ENCODE assay signal across 9 cellular contexts in the genomic region with DNA sequence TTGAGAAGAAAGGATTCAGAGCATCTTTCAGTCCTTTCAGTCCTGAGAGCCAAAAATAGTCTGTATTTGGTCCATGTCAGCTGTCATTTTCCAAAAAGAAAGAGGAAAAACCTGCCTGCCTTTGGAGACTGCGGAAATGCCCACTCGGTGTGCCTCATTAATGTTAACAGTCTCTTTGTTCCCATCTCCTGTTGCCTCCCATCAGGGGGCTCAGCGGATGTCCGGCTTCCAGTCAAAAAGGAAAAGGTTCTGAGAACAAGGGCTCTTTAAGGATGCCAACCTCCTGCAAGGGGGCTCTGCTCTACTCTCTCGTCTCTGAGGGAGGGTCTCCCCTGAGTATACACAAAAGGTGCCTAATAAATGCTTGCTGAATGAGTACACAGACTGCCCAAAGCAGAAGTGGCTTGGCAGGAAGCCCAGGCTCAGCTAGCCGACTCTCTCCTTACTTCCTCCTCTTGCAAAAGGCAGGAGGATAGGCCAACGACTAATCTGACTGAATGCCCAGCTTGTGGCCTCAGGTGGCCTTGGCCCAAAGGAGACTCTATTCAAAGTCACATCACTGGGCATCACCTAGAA. TPM values are rescaled to one million over a fixed set of nuclear protein-coding genes. Genes with fewer than 3 reads are reported as not detected.
DNase-seq lines count a peak whose midpoint lies in the region; ATAC-seq lines count a peak whose summit lies in the region.
"Had no signal": no experiment of that assay in that cellular context is flagged by ENCODE, and none has a peak within 500 bp of the region (broad histone marks: within the 10 kb centered on the region; RNA-seq: fewer than 3 reads in every experiment).

No MANE protein-coding gene starts in this region.

- ATAC-seq in HG03439 (IDR thresholded peaks at IDR 0.05; ENCODE audit: unreplicated experiment) (no peak), GM18519 (IDR thresholded peaks at IDR 0.05; ENCODE audit: low FRiP score, unreplicated experiment) (no peak)
- ATAC-seq in activated naive CD8-positive, alpha-beta T cell treated with anti-CD3 and anti-CD28 coated beads, Interleukin-2, amount 50 U/mL, for 24 hours = no peak

- peaks cover 2% of the 10 kb centered on the region for H3K79me2 ChIP-seq in mesendoderm (ENCODE audit: control insufficient read depth, insufficient read depth, low read length)

- H3K9ac ChIP-seq in mesendoderm (ENCODE audit: low read length) = peak overlapping the region; percentile 8

- H3K27ac Mint-ChIP-seq in activated naive CD8-positive, alpha-beta T cell treated with anti-CD3 and anti-CD28 coated beads, Interleukin-2, amount 50 U/mL, for 24 hours = no peak overlapping the region

- peak overlapping the region; percentile 82 for H3K27ac ChIP-seq in mesendoderm (ENCODE audit: low read depth, low read length)

- H3K23ac ChIP-seq in mesendoderm (ENCODE audit: low read length) = no peak overlapping the region

- peaks cover 18% of the 10 kb centered on the region for H3K36me3 Mint-ChIP-seq in activated naive CD8-positive, alpha-beta T cell treated with anti-CD3 and anti-CD28 coated beads, Interleukin-2, amount 50 U/mL, for 24 hours (ENCODE audit: low read depth)

- no peak overlapping the region for H3K4ac ChIP-seq in mesendoderm (ENCODE audit: low read depth, low read length)

- peaks cover 2% of the 10 kb centered on the region for H3K36me3 ChIP-seq in mesendoderm (ENCODE audit: control insufficient read depth, insufficient read depth, low read length)

- no peak overlapping the region for H3K4me3 Mint-ChIP-seq in activated naive CD8-positive, alpha-beta T cell treated with anti-CD3 and anti-CD28 coated beads, Interleukin-2, amount 50 U/mL, for 24 hours
- H3K4me3 Mint-ChIP-seq: central memory CD8-positive, alpha-beta T cell had no signal

- H3K18ac ChIP-seq in mesendoderm (ENCODE audit: low read length) = peak overlapping the region; percentile 33

- no peaks in the 10 kb centered on the region for H3K27me3 Mint-ChIP-seq in activated naive CD8-positive, alpha-beta T cell treated with anti-CD3 and anti-CD28 coated beads, Interleukin-2, amount 50 U/mL, for 24 hours
- H3K27me3 Mint-ChIP-seq: central memory CD8-positive, alpha-beta T cell had no signal

- no peak overlapping the region for H2AK5ac ChIP-seq in mesendoderm (ENCODE audit: low read length)

- no peak overlapping the region for H2BK15ac ChIP-seq in mesendoderm (replicated peaks; ENCODE audit: low read depth)

- no peaks in the 10 kb centered on the region for H3K9me3 Mint-ChIP-seq in activated naive CD8-positive, alpha-beta T cell treated with anti-CD3 and anti-CD28 coated beads, Interleukin-2, amount 50 U/mL, for 24 hours
- H3K9me3 Mint-ChIP-seq: central memory CD8-positive, alpha-beta T cell had no signal

- H4K8ac ChIP-seq in mesendoderm (ENCODE audit: low read depth, low read length) = no peak overlapping the region

- H3K56ac ChIP-seq in mesendoderm (ENCODE audit: low read length) = peak overlapping the region; percentile 64

- DNase-seq in DMS79 (lab: John Stamatoyannopoulos, UW) (peak; percentile 69), NCI-H2227 (lab: John Stamatoyannopoulos, UW; ENCODE audit: unreplicated experiment) (peak; percentile 16), cerebellum (ENCODE audit: low spot score) (peak; percentile 89), mesendoderm (peak; percentile 82), SHP77 treated with DMSO at 0.1 percent for 48 hours (lab: John Stamatoyannopoulos, UW) (no peak)
- no peak for DNase-seq in activated naive CD8-positive, alpha-beta T cell treated with anti-CD3 and anti-CD28 coated beads, Interleukin-2, amount 50 U/mL, for 24 hours

- no CpG with 5 or more reads among the region's 7 CpGs for WGBS in mesendoderm (ENCODE audit: extremely low coverage, insufficient coverage, low lambda C conversion rate)

- H3K4me1 Mint-ChIP-seq in activated naive CD8-positive, alpha-beta T cell treated with anti-CD3 and anti-CD28 coated beads, Interleukin-2, amount 50 U/mL, for 24 hours = peaks cover 14% of the 10 kb centered on the region

- H2BK120ac ChIP-seq in mesendoderm (ENCODE audit: low read depth, low read length) = no peak overlapping the region

- peak overlapping the region; percentile 44 for H2BK5ac ChIP-seq in mesendoderm (ENCODE audit: low read length)

- peaks cover 8% of the 10 kb centered on the region for H3K79me1 ChIP-seq in mesendoderm (ENCODE audit: low read length)

- no peak overlapping the region for H3K4me2 ChIP-seq in mesendoderm (ENCODE audit: low read length)

- peaks cover 10% of the 10 kb centered on the region for H3K4me1 ChIP-seq in mesendoderm (ENCODE audit: control insufficient read depth, low read depth, low read length)

- no peaks in the 10 kb centered on the region for H3K27me3 ChIP-seq in mesendoderm (ENCODE audit: insufficient read depth, low read length, poor library complexity)

- no peak overlapping the region for H3K4me3 ChIP-seq in mesendoderm (ENCODE audit: low read length)

- no peak overlapping the region for H4K5ac ChIP-seq in mesendoderm (ENCODE audit: low read length)

RNA-seq across cellular contexts. Expression of gene TRAF4, which starts 17.3 kb away (rescaled TPM):
- total RNA-seq in cerebellum = 32.8 TPM
- polyA plus RNA-seq in mesendoderm (2013, experiment 1 of 2) = 120 TPM
- polyA plus RNA-seq in mesendoderm (2013, experiment 2 of 2) = 122 TPM

RNA-seq across cellular contexts. Expression of gene NEK8, which starts 32.5 kb away (rescaled TPM):
- 2.2 TPM for total RNA-seq in cerebellum
- polyA plus RNA-seq in mesendoderm (2013, experiment 1 of 2) = 6.8 TPM
- 6.5 TPM for polyA plus RNA-seq in mesendoderm (2013, experiment 2 of 2)

RNA-seq across cellular contexts. Expression of gene TLCD1, which starts 35.0 kb away (rescaled TPM):
- 1.5 TPM for total RNA-seq in cerebellum
- polyA plus RNA-seq in mesendoderm (2013, experiment 1 of 2) = 44.3 TPM
- polyA plus RNA-seq in mesendoderm (2013, experiment 2 of 2) = 46.0 TPM

RNA-seq across cellular contexts. Expression of gene RPL23A, which starts 41.3 kb away (rescaled TPM):
- 170 TPM for total RNA-seq in cerebellum
- 3,789 TPM for polyA plus RNA-seq in mesendoderm (2013, experiment 1 of 2)
- 3,812 TPM for polyA plus RNA-seq in mesendoderm (2013, experiment 2 of 2)

RNA-seq across cellular contexts. Expression of gene RAB34, which starts 43.4 kb away (rescaled TPM):
- 17.4 TPM for total RNA-seq in cerebellum
- 168 TPM for polyA plus RNA-seq in mesendoderm (2013, experiment 1 of 2)
- polyA plus RNA-seq in mesendoderm (2013, experiment 2 of 2) = 165 TPM

Comparison
In these comparisons a context has a peak if more than half of its experiments do, and no peak if none do; other contexts are left out.
1. DNase-seq: peak in DMS79 (single experiment), NCI-H2227 (single experiment), cerebellum (single experiment) and mesendoderm (single experiment); none in activated naive CD8-positive, alpha-beta T cell treated with anti-CD3 and anti-CD28 coated beads, Interleukin-2, amount 50 U/mL, for 24 hours (single experiment) and SHP77 treated with DMSO at 0.1 percent for 48 hours (single experiment).